17 cellular contexts compared by ENCODE assay signal in the genomic region with DNA sequence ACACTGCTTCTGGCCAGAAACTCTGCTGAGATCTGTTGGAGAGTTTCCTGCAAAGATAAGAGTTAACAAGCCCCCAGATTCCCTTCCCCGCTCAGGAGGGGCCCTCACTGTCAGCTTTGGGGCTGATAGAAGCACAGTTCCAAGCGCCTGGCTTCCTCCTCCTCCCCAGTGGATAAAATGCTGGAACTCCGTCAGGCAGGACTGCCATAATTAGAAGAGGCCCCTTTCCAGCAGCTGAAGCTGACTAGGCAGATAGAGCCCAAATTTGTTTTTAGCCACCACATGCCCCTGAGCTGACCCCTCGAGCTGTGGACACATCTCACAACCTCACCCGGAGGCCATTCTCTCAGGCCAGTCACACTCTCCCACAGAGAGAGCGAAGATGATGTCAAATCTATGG.
DNase-seq lines count a peak whose midpoint lies in the region; ATAC-seq and TF ChIP-seq lines count a peak whose summit lies in the region.
"Had no signal": no experiment of that assay in that cellular context is flagged by ENCODE, and none has a peak within 500 bp of the region (broad histone marks: within the 10 kb centered on the region; RNA-seq: fewer than 3 reads in every experiment).

No MANE protein-coding gene starts in this region.

- H3K36me3 ChIP-seq in mesendoderm (ENCODE audit: control insufficient read depth, insufficient read depth, low read length), result no peaks in the 10 kb centered on the region
- no peaks in the 10 kb centered on the region for H3K36me3 ChIP-seq in upper lobe of left lung
- H3K36me3 ChIP-seq: uterus had no signal

- ATAC-seq in activated CD8-positive, alpha-beta T cell treated with anti-CD3 and anti-CD28 coated beads, Interleukin-2, amount 10 ng/mL, durations not matched to agents 7 days and 5 days, result no peak
- no peak for ATAC-seq in activated CD8-positive, alpha-beta T cell treated with anti-CD3 and anti-CD28 coated beads for 36 hours
- peak; percentile 32 to 42 for ATAC-seq in upper lobe of left lung (ENCODE audit: low FRiP score in 2 of 2)
- ATAC-seq: activated CD8-positive, alpha-beta memory T cell treated with anti-CD3 and anti-CD28 coated beads, Interleukin-2, amount 10 ng/mL, durations not matched to agents 7 days and 5 days had no signal

- no CpG with 5 or more reads among the region's 6 CpGs for WGBS in mesendoderm (ENCODE audit: extremely low coverage, insufficient coverage, low lambda C conversion rate)
- WGBS in upper lobe of left lung, 2 donors, result 56 to 57% methylated on average over 5 to 6 of the region's 6 CpGs

- no peak overlapping the region for H3K4me3 Mint-ChIP-seq in activated CD8-positive, alpha-beta T cell treated with anti-CD3 and anti-CD28 coated beads, Interleukin-2, amount 10 ng/mL, durations not matched to agents 7 days and 5 days
- no peak overlapping the region for H3K4me3 Mint-ChIP-seq in activated CD8-positive, alpha-beta T cell treated with anti-CD3 and anti-CD28 coated beads for 36 hours
- H3K4me3 Mint-ChIP-seq: activated B cell treated with CpG ODN at 0.5 μM for 24 hours; activated CD8-positive, alpha-beta memory T cell treated with anti-CD3 and anti-CD28 coated beads, Interleukin-2, amount 10 ng/mL, durations not matched to agents 7 days and 5 days; CD4-positive, CD25-positive, alpha-beta regulatory T cell had no signal

- H3K27ac ChIP-seq in mesendoderm (ENCODE audit: low read depth, low read length) (no peak overlapping the region), upper lobe of left lung (peak overlapping the region in 1 of 4 donors; percentile 22)
- H3K27ac ChIP-seq: parathyroid adenoma had no signal

- CTCF ChIA-PET in activated CD8-positive, alpha-beta T cell treated with anti-CD3 and anti-CD28 coated beads, Interleukin-2, amount 10 ng/mL, durations not matched to agents 7 days and 5 days (lab: Charles Lee), result interaction anchor here (2.2 kb wide), 1 partner anchor 317 kb away, joined by 5 read pairs; no protein-coding TSS in a partner anchor
- CTCF ChIA-PET in activated CD8-positive, alpha-beta T cell treated with anti-CD3 and anti-CD28 coated beads for 36 hours (lab: Charles Lee), result no interaction called here

- no peak overlapping the region for H3K56ac ChIP-seq in mesendoderm (ENCODE audit: low read length)

- no peak overlapping the region for H3K4me3 ChIP-seq in fibroblast of pulmonary artery (replicated peaks; ENCODE audit: low read depth, low read length)
- no peak overlapping the region for H3K4me3 ChIP-seq in mesendoderm (ENCODE audit: low read length)
- no peak overlapping the region for H3K4me3 ChIP-seq in upper lobe of left lung
- H3K4me3 ChIP-seq: uterus had no signal

- H3K9ac ChIP-seq in mesendoderm (ENCODE audit: low read length), result no peak overlapping the region
- H3K9ac ChIP-seq: parathyroid adenoma had no signal

- POLR2A ChIA-PET in activated CD8-positive, alpha-beta T cell treated with anti-CD3 and anti-CD28 coated beads, Interleukin-2, amount 10 ng/mL, durations not matched to agents 7 days and 5 days (lab: Charles Lee), result interaction anchor here (0.7 kb wide), 1 partner anchor 15 kb away, joined by 3 read pairs; no protein-coding TSS in a partner anchor
- POLR2A ChIA-PET in activated CD8-positive, alpha-beta T cell treated with anti-CD3 and anti-CD28 coated beads for 36 hours (lab: Charles Lee), result interaction anchor here (0.9 to 1.3 kb wide), 2 partner anchors 10 to 26 kb away, joined by 3 read pairs; no protein-coding TSS in a partner anchor

- no peaks in the 10 kb centered on the region for H3K79me2 ChIP-seq in mesendoderm (ENCODE audit: control insufficient read depth, insufficient read depth, low read length)
- H3K79me2 ChIP-seq: parathyroid adenoma had no signal

- no peak overlapping the region for H3K23ac ChIP-seq in mesendoderm (ENCODE audit: low read length)

- peaks cover 2% of the 10 kb centered on the region for H3K27me3 Mint-ChIP-seq in activated CD8-positive, alpha-beta T cell treated with anti-CD3 and anti-CD28 coated beads, Interleukin-2, amount 10 ng/mL, durations not matched to agents 7 days and 5 days (ENCODE audit: low read depth)
- H3K27me3 Mint-ChIP-seq in activated CD8-positive, alpha-beta T cell treated with anti-CD3 and anti-CD28 coated beads for 36 hours, result peaks cover 4% of the 10 kb centered on the region
- H3K27me3 Mint-ChIP-seq: activated B cell treated with CpG ODN at 0.5 μM for 24 hours; CD4-positive, CD25-positive, alpha-beta regulatory T cell had no signal

- TF ChIP-seq CTCF in activated CD8-positive, alpha-beta T cell treated with anti-CD3 and anti-CD28 coated beads for 36 hours (IDR thresholded peaks at IDR 0.05), result no peak
- TF ChIP-seq CTCF in fibroblast of pulmonary artery (IDR thresholded peaks at IDR 0.05; ENCODE audit: low read length, missing control alignments) (no peak), upper lobe of left lung (IDR thresholded peaks at IDR 0.05) (no peak)

- no peaks in the 10 kb centered on the region for H3K9me3 ChIP-seq in upper lobe of left lung
- H3K9me3 ChIP-seq: uterus had no signal

- H3K27ac Mint-ChIP-seq in activated CD8-positive, alpha-beta T cell treated with anti-CD3 and anti-CD28 coated beads, Interleukin-2, amount 10 ng/mL, durations not matched to agents 7 days and 5 days, result no peak overlapping the region
- no peak overlapping the region for H3K27ac Mint-ChIP-seq in activated CD8-positive, alpha-beta T cell treated with anti-CD3 and anti-CD28 coated beads for 36 hours
- H3K27ac Mint-ChIP-seq: activated CD8-positive, alpha-beta memory T cell treated with anti-CD3 and anti-CD28 coated beads, Interleukin-2, amount 10 ng/mL, durations not matched to agents 7 days and 5 days; CD4-positive, CD25-positive, alpha-beta regulatory T cell had no signal

- H3K79me1 ChIP-seq in mesendoderm (ENCODE audit: low read length), result no peaks in the 10 kb centered on the region

- no peak for TF ChIP-seq POLR2A in upper lobe of left lung (IDR thresholded peaks at IDR 0.05)

- no peak overlapping the region for H4K8ac ChIP-seq in mesendoderm (ENCODE audit: low read depth, low read length)

- no peak overlapping the region for H2BK15ac ChIP-seq in mesendoderm (replicated peaks; ENCODE audit: low read depth)

- H3K4me1 Mint-ChIP-seq in activated CD8-positive, alpha-beta T cell treated with anti-CD3 and anti-CD28 coated beads, Interleukin-2, amount 10 ng/mL, durations not matched to agents 7 days and 5 days (ENCODE audit: low read depth), result peaks cover 21% of the 10 kb centered on the region
- peaks cover 18% of the 10 kb centered on the region for H3K4me1 Mint-ChIP-seq in activated CD8-positive, alpha-beta T cell treated with anti-CD3 and anti-CD28 coated beads for 36 hours (ENCODE audit: low read depth)

- H3K18ac ChIP-seq in mesendoderm (ENCODE audit: low read length), result no peak overlapping the region

- H3K9me3 Mint-ChIP-seq in activated CD8-positive, alpha-beta T cell treated with anti-CD3 and anti-CD28 coated beads, Interleukin-2, amount 10 ng/mL, durations not matched to agents 7 days and 5 days (ENCODE audit: insufficient read depth), result no peaks in the 10 kb centered on the region
- H3K9me3 Mint-ChIP-seq in activated CD8-positive, alpha-beta T cell treated with anti-CD3 and anti-CD28 coated beads for 36 hours, result no peaks in the 10 kb centered on the region
- H3K9me3 Mint-ChIP-seq: activated B cell treated with CpG ODN at 0.5 μM for 24 hours; CD4-positive, CD25-positive, alpha-beta regulatory T cell had no signal

- H3K4me2 ChIP-seq in mesendoderm (ENCODE audit: low read length), result no peak overlapping the region

- no peak overlapping the region for H3K4ac ChIP-seq in mesendoderm (ENCODE audit: low read depth, low read length)

- H3K4me1 ChIP-seq in mesendoderm (ENCODE audit: control insufficient read depth, low read depth, low read length), result no peaks in the 10 kb centered on the region
- H3K4me1 ChIP-seq in upper lobe of left lung, result peaks cover 23 to 27% (median 26%) of the 10 kb centered on the region in 4 donors
- H3K4me1 ChIP-seq: parathyroid adenoma, uterus had no signal

- H3K36me3 Mint-ChIP-seq in activated CD8-positive, alpha-beta T cell treated with anti-CD3 and anti-CD28 coated beads, Interleukin-2, amount 10 ng/mL, durations not matched to agents 7 days and 5 days (ENCODE audit: low read depth), result no peaks in the 10 kb centered on the region
- H3K36me3 Mint-ChIP-seq in activated CD8-positive, alpha-beta T cell treated with anti-CD3 and anti-CD28 coated beads for 36 hours (ENCODE audit: low read depth), result no peaks in the 10 kb centered on the region

- TF ChIP-seq EP300 in upper lobe of left lung (IDR thresholded peaks at IDR 0.05), result no peak

- no peak overlapping the region for H2AK5ac ChIP-seq in mesendoderm (ENCODE audit: low read length)

- no peak overlapping the region for H2BK5ac ChIP-seq in mesendoderm (ENCODE audit: low read length)

- peak; percentile 11 for DNase-seq in activated CD8-positive, alpha-beta T cell treated with anti-CD3 and anti-CD28 coated beads, Interleukin-2, amount 10 ng/mL, durations not matched to agents 7 days and 5 days
- no peak for DNase-seq in activated CD8-positive, alpha-beta T cell treated with anti-CD3 and anti-CD28 coated beads for 36 hours
- peak; percentile 56 for DNase-seq in fibroblast of pulmonary artery (ENCODE audit: low read depth)
- peak; percentile 37 for DNase-seq in mesendoderm
- no peak for DNase-seq in upper lobe of left lung
- no peak for DNase-seq in NCI-H146 (lab: John Stamatoyannopoulos, UW)
- DNase-seq in activated CD4-positive, alpha-beta T cell treated with anti-CD3 and anti-CD28 coated beads, Interleukin-2, amount 50 U/mL, for 48 hours, result no peak
- no peak for DNase-seq in C1 segment of cervical spinal cord (lab: John Stamatoyannopoulos, UW)
- DNase-seq: activated B cell treated with CpG ODN at 0.5 μM for 24 hours; activated CD8-positive, alpha-beta memory T cell treated with anti-CD3 and anti-CD28 coated beads, Interleukin-2, amount 10 ng/mL, durations not matched to agents 7 days and 5 days; CD4-positive, CD25-positive, alpha-beta regulatory T cell; NCI-H2029; stimulated activated CD4-positive, alpha-beta T cell treated with anti-CD3 and anti-CD28 coated beads, Interleukin-12 subunit alpha, Interleukin-12 subunit beta, amount 100 ng/mL, for 4 hours; stimulated activated naive CD4-positive, alpha-beta T cell; T-helper 1 cell had no signal

- intact Hi-C loops in activated CD8-positive, alpha-beta T cell treated with anti-CD3 and anti-CD28 coated beads for 36 hours (cut with micrococcal nuclease), result loop anchor here (10.0 kb wide), 1 partner anchor 144 kb away; a partner anchor contains a TSS

- H3K27me3 ChIP-seq in mesendoderm (ENCODE audit: insufficient read depth, low read length, poor library complexity) (no peaks in the 10 kb centered on the region), upper lobe of left lung (no peaks in the 10 kb centered on the region)
- H3K27me3 ChIP-seq: uterus had no signal

- H4K5ac ChIP-seq in mesendoderm (ENCODE audit: low read length), result no peak overlapping the region

- H2BK120ac ChIP-seq in mesendoderm (ENCODE audit: low read depth, low read length), result no peak overlapping the region

Comparison
In these comparisons a context has a peak if more than half of its experiments do, and no peak if none do; other contexts are left out.
1. DNase-seq: peak in activated CD8-positive, alpha-beta T cell treated with anti-CD3 and anti-CD28 coated beads, Interleukin-2, amount 10 ng/mL, durations not matched to agents 7 days and 5 days (single experiment), fibroblast of pulmonary artery (single experiment) and mesendoderm (single experiment); none in activated CD8-positive, alpha-beta T cell treated with anti-CD3 and anti-CD28 coated beads for 36 hours (single experiment), upper lobe of left lung (0 of 2), NCI-H146 (single experiment), activated CD4-positive, alpha-beta T cell treated with anti-CD3 and anti-CD28 coated beads, Interleukin-2, amount 50 U/mL, for 48 hours (0 of 2) and C1 segment of cervical spinal cord (0 of 14).
2. ATAC-seq: peak in upper lobe of left lung (2 of 2); none in activated CD8-positive, alpha-beta T cell treated with anti-CD3 and anti-CD28 coated beads, Interleukin-2, amount 10 ng/mL, durations not matched to agents 7 days and 5 days (single experiment) and activated CD8-positive, alpha-beta T cell treated with anti-CD3 and anti-CD28 coated beads for 36 hours (single experiment).